In the genomic region with DNA sequence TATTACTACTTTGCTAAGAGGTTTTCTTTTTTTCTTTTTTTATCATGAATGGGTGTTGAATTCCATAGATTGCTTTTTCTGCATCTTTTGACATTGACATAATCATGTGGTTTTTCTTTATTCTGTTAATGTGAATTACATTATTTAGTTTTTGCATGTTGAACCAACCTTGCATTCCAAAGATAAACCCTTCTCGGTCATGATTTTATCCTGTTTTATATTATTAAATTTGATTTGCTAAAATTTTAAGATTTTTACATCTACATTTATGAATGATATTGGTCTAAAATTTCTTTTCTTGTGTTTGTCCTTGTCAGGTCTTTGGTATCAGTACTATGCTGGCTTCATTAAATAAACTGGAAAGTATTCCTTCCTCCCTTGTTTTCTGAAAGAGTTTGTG, we compare ENCODE assay signal across 28 cellular contexts.
"Had no signal": no experiment of that assay in that cellular context is flagged by ENCODE, and none has a peak within 500 bp of the region (broad histone marks: within the 10 kb centered on the region; RNA-seq: fewer than 3 reads in every experiment).

No MANE protein-coding gene starts in this region.

- H3K27ac Mint-ChIP-seq: dendritic cell treated with granulocyte-macrophage colony-stimulating factor and Interleukin-4, amounts not matched to agents 40 ng/mL and 50 ng/mL, for 4 days; effector memory CD8-positive, alpha-beta T cell; endodermal cell; mesothelial cell of epicardium; naive B cell had no signal

- H3K9me3 ChIP-seq: colonic mucosa, gastrocnemius medialis had no signal

- H3K27me3 ChIP-seq: colonic mucosa, esophagus squamous epithelium, gastrocnemius medialis, heart right ventricle, left lung had no signal

- H3K4me3 ChIP-seq: colonic mucosa, esophagus squamous epithelium, gastrocnemius medialis, heart right ventricle, left lung, lower lobe of right lung, mucosa of descending colon had no signal

- H3K27ac ChIP-seq: colonic mucosa, epithelial cell of prostate, esophagus squamous epithelium, gastrocnemius medialis, heart right ventricle, left lung, lower lobe of right lung had no signal

- ATAC-seq: effector memory CD8-positive, alpha-beta T cell; esophagus mucosa; gastrocnemius medialis; heart right ventricle; left cardiac atrium; left lung; left ventricle myocardium superior; lower lobe of right lung; mucosa of descending colon had no signal

- H3K4me3 Mint-ChIP-seq: dendritic cell treated with granulocyte-macrophage colony-stimulating factor and Interleukin-4, amounts not matched to agents 40 ng/mL and 50 ng/mL, for 4 days; effector memory CD8-positive, alpha-beta T cell; endodermal cell; mesothelial cell of epicardium had no signal

- H3K36me3 ChIP-seq: colonic mucosa had no signal

- H3K4me1 Mint-ChIP-seq: endodermal cell, naive B cell had no signal

- H3K27me3 Mint-ChIP-seq: dendritic cell treated with granulocyte-macrophage colony-stimulating factor and Interleukin-4, amounts not matched to agents 40 ng/mL and 50 ng/mL, for 4 days; effector memory CD8-positive, alpha-beta T cell; naive B cell had no signal

- H3K4me1 ChIP-seq: colonic mucosa, gastrocnemius medialis, heart right ventricle, left lung had no signal

- FAIRE-seq: endometrium, islet of Langerhans, keratinocyte had no signal

- DNase-seq: colonic mucosa; cortex of kidney; effector CD8-positive, alpha-beta T cell; effector memory CD8-positive, alpha-beta T cell; endodermal cell; erythroblast; esophagus squamous epithelium; foreskin fibroblast; foreskin melanocyte; gastrocnemius medialis; glutamatergic neuron; head of caudate nucleus; heart right ventricle; hippocampal formation; left cardiac atrium; left lung; left ventricle myocardium superior; lower lobe of right lung; mesenchymal stem cell; mucosa of descending colon; naive B cell had no signal
